ENCODE assay signal across 31 cellular contexts in genomic region chr1:229436178-229436577, GRCh38. TPM values are rescaled to one million over a fixed set of nuclear protein-coding genes. Genes with fewer than 3 reads are reported as not detected.
A peak's percentile ranks its signal among the peaks of the same experiment; 100 is the strongest.
DNase-seq lines count a peak whose midpoint lies in the region; ATAC-seq, FAIRE-seq and TF ChIP-seq lines count a peak whose summit lies in the region.
"Had no signal": no experiment of that assay in that cellular context is flagged by ENCODE, and none has a peak within 500 bp of the region (broad histone marks: within the 10 kb centered on the region; RNA-seq: fewer than 3 reads in every experiment).

No MANE protein-coding gene starts in this region.

- ATAC-seq in heart left ventricle = no peak
- ATAC-seq in Right ventricle myocardium inferior = no peak
- ATAC-seq in HG02870 (IDR thresholded peaks at IDR 0.05; ENCODE audit: unreplicated experiment) = no peak
- ATAC-seq: HepG2, T-cell had no signal

- H3K27me3 Mint-ChIP-seq in nephron (ENCODE audit: low read depth) = peaks cover 57% of the 10 kb centered on the region

- H3K4me1 ChIP-seq in heart left ventricle = peaks cover 0 to 57% (median 10%) of the 10 kb centered on the region in 12 donors

- peaks cover 24% of the 10 kb centered on the region for H3K36me3 Mint-ChIP-seq in nephron (ENCODE audit: low read depth)

- peaks cover 10 to 45% (median 34%) of the 10 kb centered on the region in 9 donors for H3K27me3 ChIP-seq in heart left ventricle
- H3K27me3 ChIP-seq in MG63 = peaks cover 16% of the 10 kb centered on the region

- no peak for FAIRE-seq in GM12891 (lab: Jason Lieb, UNC)
- FAIRE-seq: H1, HepG2 had no signal

- H3K27ac ChIP-seq in heart left ventricle = peak overlapping the region in 9 of 12 donors; percentile 47 to 98 (median 92)
- H3K27ac ChIP-seq: HL-60, SK-N-MC had no signal

- H3K36me3 ChIP-seq in heart left ventricle = peaks cover 0 to 35% (median 15%) of the 10 kb centered on the region in 9 donors
- peaks cover 16% of the 10 kb centered on the region for H3K36me3 ChIP-seq in MG63

- DNase-seq in heart left ventricle (peak in 1 of 5 donors; percentile 16), Right ventricle myocardium inferior (ENCODE audit: missing footprints) (no peak), SK-N-DZ (ENCODE audit: low spot score) (peak; percentile 37), MG63 (no peak), NCI-H2107 (lab: John Stamatoyannopoulos, UW) (no peak), GM12891 (ENCODE audit: insufficient read length, low spot score) (no peak)
- DNase-seq: AML-193; C1 segment of cervical spinal cord; Calu3; CD8-positive, alpha-beta memory T cell; DMS53; EL; GF-D8; KG1; NCI-H1105; NCI-H146; NCI-H2029; NCI-H226; NCI-H510A treated with DMSO at 0.1 percent for 48 hours; NCI-H774; SHP77; T-cell had no signal

- H3K9me3 ChIP-seq in heart left ventricle (no peaks in the 10 kb centered on the region), MG63 (no peaks in the 10 kb centered on the region)

- intact Hi-C loops in heart left ventricle (cut with DNase I) (no loop called here), Right ventricle myocardium inferior (cut with DNase I) (no loop called here)

- no peak for TF ChIP-seq CTCF in heart left ventricle (IDR thresholded peaks at IDR 0.05)
- TF ChIP-seq CTCF in nephron (IDR thresholded peaks at IDR 0.05; ENCODE audit: unreplicated experiment in 3 of 3) = no peak

- peak overlapping the region in 2 of 3 experiments; percentile 11 to 13 for H3K27ac Mint-ChIP-seq in nephron
- H3K27ac Mint-ChIP-seq: T-cell had no signal

- WGBS in heart left ventricle, 4 donors = 73 to 84% (median 77%) methylated on average over 3 to 7 of the region's 7 CpGs

- H3K4me3 Mint-ChIP-seq in nephron = peak overlapping the region in 1 of 3 experiments; percentile 34
- H3K4me3 Mint-ChIP-seq: T-cell had no signal

- H3K4me3 ChIP-seq in heart left ventricle (no peak overlapping the region), MG63 (no peak overlapping the region)
- H3K4me3 ChIP-seq: SK-N-MC had no signal

- TF ChIP-seq POLR2A in heart left ventricle (IDR thresholded peaks at IDR 0.05) (no peak), GM12891 (IDR thresholded peaks at IDR 0.05; ENCODE audit: low read depth, low read length) (no peak)

- peaks cover 2% of the 10 kb centered on the region for H3K9me3 Mint-ChIP-seq in nephron
- H3K9me3 Mint-ChIP-seq: T-cell had no signal

- peaks cover 36% of the 10 kb centered on the region for H3K4me1 Mint-ChIP-seq in nephron

TF ChIP-seq in GM12891, 5 proteins besides CTCF, POLR2A, EP300 and RAD21:
- no peak for TF ChIP-seq SPI1 (IDR thresholded peaks at IDR 0.05; ENCODE audit: low read depth, low read length)
- no peak for TF ChIP-seq PAX5 (IDR thresholded peaks at IDR 0.05; ENCODE audit: insufficient read depth, low read length, severe bottlenecking)
- no peak for TF ChIP-seq POLR2AphosphoS5 (IDR thresholded peaks at IDR 0.05; ENCODE audit: low read depth, low read length)
- no peak for TF ChIP-seq POU2F2 (IDR thresholded peaks at IDR 0.05; ENCODE audit: low read depth, low read length)
- no peak for TF ChIP-seq TAF1 (IDR thresholded peaks at IDR 0.05; ENCODE audit: low read depth, low read length)

RNA-seq across cellular contexts. Expression of gene ACTA1, which starts 2.3 kb away (rescaled TPM):
- over 10,000 TPM in 4 of 9 donors, 1,000 to 10,000 TPM in 5; 1,926 to 30,941 (median 8,947) TPM for total RNA-seq in heart left ventricle
- polyA plus RNA-seq in heart left ventricle = 1,000 to 10,000 TPM; 3,190 to 8,475 TPM
- 1,694 TPM for total RNA-seq in Right ventricle myocardium inferior
- not detected in 2 replicates for polyA plus RNA-seq in SK-N-DZ (2014; cell fraction: cytosol; rRNA removed)
- 0.32 and 1.6 TPM in 2 replicates for polyA plus RNA-seq in SK-N-DZ (2014; cell fraction: nucleus; rRNA removed)
- total RNA-seq in MG63 (2014; rRNA removed; shearing (Covaris generic); ENCODE audit: low replicate concordance) = not detected in 2 replicates
- 0.08 TPM for polyA plus RNA-seq in GM12891 (2012; ENCODE audit: low read depth, missing spikeins)
- total RNA-seq: A172; CD8-positive, alpha-beta memory T cell; OCI-LY7 had no signal
- polyA plus RNA-seq: AG04450; CD8-positive, alpha-beta memory T cell had no signal

Comparison
In these comparisons a context has a peak if more than half of its experiments do, and no peak if none do; other contexts are left out.
1. RNA of gene ACTA1, which starts 2.3 kb away (total RNA-seq): 1,926 to 30,941 TPM in heart left ventricle and 1,694 TPM in Right ventricle myocardium inferior (single experiment); not detected in MG63; every median in the first group is over 1,000 times any median in the second.